ENCODE assay signal across 30 cellular contexts in the genomic region with DNA sequence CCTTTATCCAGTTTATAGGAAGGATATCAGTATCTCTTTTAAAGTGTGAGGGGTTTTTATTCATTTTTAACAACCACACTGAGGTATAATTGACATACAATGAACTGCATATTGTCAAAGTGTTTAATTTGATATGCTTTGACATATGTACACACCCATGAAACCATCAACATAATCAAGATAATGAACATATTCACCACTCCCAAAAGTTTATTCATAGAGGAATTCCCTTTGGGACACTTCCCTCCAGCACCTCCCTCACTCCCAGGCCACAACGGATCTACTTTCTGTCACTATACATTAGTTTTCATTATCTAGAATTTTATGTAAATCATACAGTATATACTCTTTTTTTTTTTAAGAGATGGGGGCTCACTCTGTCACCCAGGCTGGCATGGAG.
"Had no signal": no experiment of that assay in that cellular context is flagged by ENCODE, and none has a peak within 500 bp of the region (broad histone marks: within the 10 kb centered on the region; RNA-seq: fewer than 3 reads in every experiment).

No MANE protein-coding gene starts in this region.

- H3K4me3 ChIP-seq: adrenal gland, cardiac muscle cell had no signal

- H3K36me3 ChIP-seq: adrenal gland, cardiac muscle cell had no signal

- H3K27me3 ChIP-seq: adrenal gland, cardiac muscle cell had no signal

- ATAC-seq: activated CD8-positive, alpha-beta T cell treated with anti-CD3 and anti-CD28 coated beads for 36 hours; activated naive CD4-positive, alpha-beta T cell treated with anti-CD3 and anti-CD28 coated beads, Interleukin-2, amount 50 U/mL, for 72 hours; activated T-cell treated with anti-CD3 and anti-CD28 coated beads, Interleukin-2, amount 50 U/mL, for 4 hours; activated T-cell treated with anti-CD3 and anti-CD28 coated beads, Interleukin-2, amount 50 U/mL, for 72 hours; activated T-helper 17 cell treated with anti-CD3 and anti-CD28 coated beads, Interleukin-2, amount 50 U/mL, for 72 hours had no signal

- DNase-seq: activated B cell treated with CpG ODN at 0.5 μM for 24 hours; activated CD4-positive, alpha-beta memory T cell treated with anti-CD3 and anti-CD28 coated beads for 36 hours; activated CD4-positive, alpha-beta T cell treated with anti-CD3 and anti-CD28 coated beads for 4 hours; activated CD4-positive, alpha-beta T cell treated with anti-CD3 and anti-CD28 coated beads, Interleukin-2, amount 10 ng/mL, durations not matched to agents 24 days and 14 days; activated CD4-positive, alpha-beta T cell treated with anti-CD3 and anti-CD28 coated beads, Interleukin-2, amount 50 U/mL, for 1 hour; activated CD4-positive, alpha-beta T cell treated with anti-CD3 and anti-CD28 coated beads, Interleukin-2, amount 50 U/mL, for 4 hours; activated CD4-positive, CD25-positive, alpha-beta regulatory T cell treated with anti-CD3 and anti-CD28 coated beads, Interleukin-2, amount 50 U/mL, for 72 hours; activated CD8-positive, alpha-beta memory T cell treated with anti-CD3 and anti-CD28 coated beads, Interleukin-2, amount 50 U/mL, for 4 hours; activated CD8-positive, alpha-beta T cell treated with anti-CD3 and anti-CD28 coated beads for 36 hours; activated effector memory CD4-positive, alpha-beta T cell treated with anti-CD3 and anti-CD28 coated beads, Interleukin-2, amount 50 U/mL, for 16 hours; activated gamma-delta T cell treated with Interleukin-2 at 50 U/mL for 16 hours; activated naive CD4-positive, alpha-beta T cell; activated naive CD4-positive, alpha-beta T cell treated with anti-CD3 and anti-CD28 coated beads for 36 hours; activated naive CD4-positive, alpha-beta T cell treated with anti-CD3 and anti-CD28 coated beads, Interleukin-2, amount 50 U/mL, for 16 hours; activated naive CD8-positive, alpha-beta T cell treated with anti-CD3 and anti-CD28 coated beads for 36 hours; activated T-cell treated with anti-CD3 and anti-CD28 coated beads for 4 hours; activated T-cell treated with anti-CD3 and anti-CD28 coated beads, Interleukin-2, amount 50 U/mL, for 1 hour; activated T-cell treated with anti-CD3 and anti-CD28 coated beads, Interleukin-2, amount 50 U/mL, for 4 hours; activated T-cell treated with anti-CD3 and anti-CD28 coated beads, Interleukin-2, amount 50 U/mL, for 72 hours; adrenal gland; amniotic stem cell; aorta; caudate nucleus; cerebellar nuclear complex; T-helper 2 cell; T-helper 9 cell had no signal

- H3K4me1 ChIP-seq: adrenal gland had no signal

- H3K9me3 ChIP-seq: adrenal gland had no signal

- H3K27ac ChIP-seq: adrenal gland, cardiac muscle cell, VCaP had no signal
